18 cellular contexts compared by ENCODE assay signal in genomic region chr3:108471346-108471935, GRCh38. TPM values are rescaled to one million over a fixed set of nuclear protein-coding genes. Genes with fewer than 3 reads are reported as not detected.
A peak's percentile ranks its signal among the peaks of the same experiment; 100 is the strongest.
DNase-seq lines count a peak whose midpoint lies in the region; ATAC-seq, FAIRE-seq and TF ChIP-seq lines count a peak whose summit lies in the region.
"Had no signal": no experiment of that assay in that cellular context is flagged by ENCODE, and none has a peak within 500 bp of the region (broad histone marks: within the 10 kb centered on the region; RNA-seq: fewer than 3 reads in every experiment).

No MANE protein-coding gene starts in this region.

- peak overlapping the region; percentile 13 for H2AFZ ChIP-seq in neuronal stem cell (ENCODE audit: low read length)

- H4K8ac ChIP-seq in neuronal stem cell (ENCODE audit: low read depth, low read length): no peak overlapping the region

- H3K18ac ChIP-seq in neuronal stem cell (ENCODE audit: low read length): no peak overlapping the region

- no peak overlapping the region for H3K27ac Mint-ChIP-seq in glutamatergic neuron (ENCODE audit: unreplicated experiment)
- H3K27ac Mint-ChIP-seq: activated CD8-positive, alpha-beta T cell treated with anti-CD3 and anti-CD28 coated beads for 36 hours; activated T-helper 1 cell treated with anti-CD3 and anti-CD28 coated beads, Interleukin-12 subunit alpha, Interleukin-12 subunit beta, Interleukin-2, Interleukin-4 antibody, amounts not matched to agents 30 ng/mL and 10 ng/mL and 1 ng/mL, durations not matched to agents 14 hours and 24 hours and 36 hours; B cell had no signal

- H3K4me3 ChIP-seq in epithelial cell of esophagus (ENCODE audit: low read length) (no peak overlapping the region), neuronal stem cell (ENCODE audit: low read length in 2 of 2) (no peak overlapping the region)
- H3K4me3 ChIP-seq: adrenal gland, right lobe of liver, thyroid gland had no signal

- no peak overlapping the region for H3K9ac ChIP-seq in neuronal stem cell (ENCODE audit: low read depth, low read length, poor library complexity)

- H3K36me3 Mint-ChIP-seq in glutamatergic neuron (ENCODE audit: unreplicated experiment): no peaks in the 10 kb centered on the region

- H3K4me3 Mint-ChIP-seq in glutamatergic neuron (ENCODE audit: unreplicated experiment): no peak overlapping the region
- H3K4me3 Mint-ChIP-seq: activated CD8-positive, alpha-beta T cell treated with anti-CD3 and anti-CD28 coated beads for 36 hours; activated T-helper 1 cell treated with anti-CD3 and anti-CD28 coated beads, Interleukin-12 subunit alpha, Interleukin-12 subunit beta, Interleukin-2, Interleukin-4 antibody, amounts not matched to agents 30 ng/mL and 10 ng/mL and 1 ng/mL, durations not matched to agents 14 hours and 24 hours and 36 hours; B cell had no signal

- H3K27ac ChIP-seq in neuronal stem cell (replicated peaks; ENCODE audit: low read length): no peak overlapping the region
- H3K27ac ChIP-seq: right lobe of liver, thyroid gland had no signal

- H3K9me3 ChIP-seq in neuronal stem cell (replicated peaks in 1 of 2; ENCODE audit: control insufficient read depth in 2 of 2, insufficient read depth in 1 of 2, low read depth in 1 of 2, low read length in 2 of 2): no peaks in the 10 kb centered on the region
- H3K9me3 ChIP-seq: adrenal gland, right lobe of liver, thyroid gland had no signal

- H2BK5ac ChIP-seq in neuronal stem cell (ENCODE audit: low read length): no peak overlapping the region

- ATAC-seq in sciatic nerve: no peak
- ATAC-seq: activated CD8-positive, alpha-beta T cell treated with anti-CD3 and anti-CD28 coated beads for 36 hours; right lobe of liver had no signal

- H4K91ac ChIP-seq in neuronal stem cell (ENCODE audit: low read depth, low read length, poor library complexity): no peak overlapping the region

- H3K4ac ChIP-seq in neuronal stem cell (ENCODE audit: low read length): no peak overlapping the region

- no peak overlapping the region for H3K14ac ChIP-seq in neuronal stem cell (ENCODE audit: low read length)

- DNase-seq in H54 (ENCODE audit: insufficient read length, low spot score): no peak
- peak; percentile 6 for DNase-seq in RCC 7860 (ENCODE audit: low spot score)
- DNase-seq in epithelial cell of esophagus (ENCODE audit: low read depth): peak; percentile 21
- no peak for DNase-seq in neuronal stem cell (ENCODE audit: low spot score)
- DNase-seq in cerebellar cortex (ENCODE audit: low spot score): no peak
- no peak for DNase-seq in NCI-H2171 treated with DMSO at 0.1 percent for 48 hours (lab: John Stamatoyannopoulos, UW)
- no peak for DNase-seq in sciatic nerve (ENCODE audit: low spot score)
- DNase-seq in glutamatergic neuron: no peak
- DNase-seq: activated CD8-positive, alpha-beta T cell treated with anti-CD3 and anti-CD28 coated beads for 36 hours; DMS153; MV-4-11; right lobe of liver; stimulated activated CD4-positive, alpha-beta T cell treated with anti-CD3 and anti-CD28 coated beads, Interleukin-4, amount 100 ng/mL, for 4 hours; thyroid gland had no signal

- no peak for TF ChIP-seq CTCF in epithelial cell of esophagus (IDR thresholded peaks at IDR 0.05; ENCODE audit: insufficient read depth, low read depth, low read length, missing control alignments)
- TF ChIP-seq CTCF in glutamatergic neuron (IDR thresholded peaks at IDR 0.05; ENCODE audit: partially characterized antibody, unreplicated experiment): no peak

- H3K9me3 Mint-ChIP-seq in glutamatergic neuron (ENCODE audit: unreplicated experiment): peaks cover 3% of the 10 kb centered on the region
- H3K9me3 Mint-ChIP-seq: activated CD8-positive, alpha-beta T cell treated with anti-CD3 and anti-CD28 coated beads for 36 hours; activated T-helper 1 cell treated with anti-CD3 and anti-CD28 coated beads, Interleukin-12 subunit alpha, Interleukin-12 subunit beta, Interleukin-2, Interleukin-4 antibody, amounts not matched to agents 30 ng/mL and 10 ng/mL and 1 ng/mL, durations not matched to agents 14 hours and 24 hours and 36 hours had no signal

- FAIRE-seq in H54 (lab: Jason Lieb, UNC) (peak; percentile 75), RCC 7860 (lab: Jason Lieb, UNC) (no peak)

- H3K4me2 ChIP-seq in neuronal stem cell (ENCODE audit: insufficient read depth, low read length, poor library complexity, severe bottlenecking): no peak overlapping the region

- H3K23ac ChIP-seq in neuronal stem cell (ENCODE audit: low read depth, low read length, poor library complexity): no peak overlapping the region

- H3K27me3 ChIP-seq in neuronal stem cell (ENCODE audit: control insufficient read depth in 3 of 3, insufficient read depth in 3 of 3, low read depth in 1 of 3, low read length in 3 of 3): no peaks in the 10 kb centered on the region
- H3K27me3 ChIP-seq: adrenal gland, right lobe of liver, thyroid gland had no signal

- H2AK5ac ChIP-seq in neuronal stem cell (ENCODE audit: low read depth, low read length): no peak overlapping the region

- no peaks in the 10 kb centered on the region for H3K79me1 ChIP-seq in neuronal stem cell (ENCODE audit: low read depth, low read length)

- H2BK12ac ChIP-seq in neuronal stem cell (ENCODE audit: low read length): no peak overlapping the region

- no peak overlapping the region for H2BK120ac ChIP-seq in neuronal stem cell (ENCODE audit: low read depth, low read length)

- H3K4me1 Mint-ChIP-seq in glutamatergic neuron (ENCODE audit: low read depth, unreplicated experiment): peaks cover 37% of the 10 kb centered on the region

- no peak overlapping the region for H2BK15ac ChIP-seq in neuronal stem cell (ENCODE audit: low read length)

- H3K36me3 ChIP-seq in neuronal stem cell (replicated peaks in 1 of 2; ENCODE audit: control insufficient read depth in 2 of 2, insufficient read depth in 2 of 2, low read length in 2 of 2): no peaks in the 10 kb centered on the region
- H3K36me3 ChIP-seq: adrenal gland, right lobe of liver, thyroid gland had no signal

- TF ChIP-seq POLR2A in H54 (IDR thresholded peaks at IDR 0.05; ENCODE audit: low read depth, low read length): no peak

- intact Hi-C loops in sciatic nerve (cut with DNase I): loop anchor here (10.0 kb wide), 1 partner anchor 357 kb away; no protein-coding TSS in a partner anchor

- peaks cover 3% of the 10 kb centered on the region for H3K27me3 Mint-ChIP-seq in glutamatergic neuron (ENCODE audit: unreplicated experiment)
- H3K27me3 Mint-ChIP-seq: activated CD8-positive, alpha-beta T cell treated with anti-CD3 and anti-CD28 coated beads for 36 hours; B cell had no signal

- H3K4me1 ChIP-seq in neuronal stem cell (ENCODE audit: control insufficient read depth in 2 of 2, insufficient read depth in 1 of 2, low read depth in 1 of 2, low read length in 2 of 2): peaks cover 2 to 3% of the 10 kb centered on the region in 2 donors
- H3K4me1 ChIP-seq: right lobe of liver, thyroid gland had no signal

RNA-seq across cellular contexts. Expression of gene MYH15, which starts 39.0 kb away (rescaled TPM):
- 0.03 TPM for polyA plus RNA-seq in neuronal stem cell (2013, experiment 1 of 2)
- 0.06 TPM for polyA plus RNA-seq in neuronal stem cell (2013, experiment 2 of 2)
- total RNA-seq in sciatic nerve (0.58 TPM), glutamatergic neuron (ENCODE audit: unreplicated experiment) (1.0 TPM)
- total RNA-seq: B cell, right lobe of liver, SK-MEL-5 had no signal

Comparison
In these comparisons a context has a peak if more than half of its experiments do, and no peak if none do; other contexts are left out.
1. DNase-seq: peak in RCC 7860 (single experiment) and epithelial cell of esophagus (single experiment); none in H54 (single experiment), neuronal stem cell (single experiment), cerebellar cortex (single experiment), NCI-H2171 treated with DMSO at 0.1 percent for 48 hours (single experiment), sciatic nerve (single experiment) and glutamatergic neuron (single experiment).